In genomic region chr3:127254730-127255129, GRCh38 we compare ENCODE assay signal across 1 cellular context.
TF ChIP-seq lines count a peak whose summit lies in the region.

No MANE protein-coding gene starts in this region.

TF ChIP-seq in WTC11, 78 proteins besides CTCF, POLR2A, EP300 and RAD21 (continued from another document):
- TF ChIP-seq ZNF425 (CRISPR knock-in tag; conservative IDR thresholded peaks at IDR 0.05) = no peak
